26 cellular contexts compared by ENCODE assay signal in the genomic region with DNA sequence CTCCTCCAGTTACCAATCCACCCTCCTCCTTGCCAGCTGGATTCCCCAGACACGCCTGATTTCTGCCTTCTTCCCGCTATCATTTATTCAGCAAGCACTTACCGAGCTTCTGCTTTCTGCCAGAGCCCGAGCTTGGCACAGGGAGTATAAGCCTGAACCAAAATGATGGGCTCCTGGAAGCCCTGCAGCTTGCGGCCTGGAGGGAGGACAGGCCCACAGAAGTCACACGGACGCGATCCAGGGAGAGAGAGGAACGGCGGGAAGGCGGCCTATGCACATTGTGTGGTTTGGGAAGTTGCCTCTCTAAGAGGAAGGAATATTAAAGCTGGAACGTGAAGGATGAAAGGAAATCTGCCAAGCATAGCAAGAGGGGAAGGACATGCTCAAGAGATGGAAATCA.
DNase-seq lines count a peak whose midpoint lies in the region; ATAC-seq lines count a peak whose summit lies in the region.
"Had no signal": no experiment of that assay in that cellular context is flagged by ENCODE, and none has a peak within 500 bp of the region (broad histone marks: within the 10 kb centered on the region; RNA-seq: fewer than 3 reads in every experiment).

No MANE protein-coding gene starts in this region.

- no peaks in the 10 kb centered on the region for H3K4me1 ChIP-seq in aorta (ENCODE audit: control insufficient read depth in 1 of 2, insufficient read depth in 2 of 2, low read length in 2 of 2)
- H3K4me1 ChIP-seq: BLaER1, HAP-1 had no signal

- no peak for DNase-seq in activated naive CD8-positive, alpha-beta T cell treated with anti-CD3 and anti-CD28 coated beads, Interleukin-2, amount 10 ng/mL, durations not matched to agents 7 days and 5 days
- no peak for DNase-seq in activated naive CD8-positive, alpha-beta T cell treated with anti-CD3 and anti-CD28 coated beads, Interleukin-2, amount 50 U/mL, for 24 hours
- DNase-seq in RPMI7951 (ENCODE audit: low read depth) (peak; percentile 70), fibroblast of peridontal ligament (ENCODE audit: extremely low read depth) (peak; percentile 23), aorta (peak in 1 of 2 donors; percentile 60)
- no peak for DNase-seq in stimulated activated naive CD8-positive, alpha-beta T cell treated with anti-CD3 and anti-CD28 coated beads, Interleukin-15, Interleukin-2, amounts not matched to agents 100 U/mL and 50 U/mL, for 24 hours
- DNase-seq: CD4-positive, alpha-beta T cell; COR-L47; DND-41; MM.1S; NCI-H1048; NCI-H1417 treated with DMSO at 0.1 percent for 48 hours; NCI-H187; NCI-H345; NCI-H774; OCI-M1; RPMI8226; SHP77 treated with DMSO at 0.1 percent for 48 hours; SK-N-SH had no signal

- POLR2A ChIA-PET in activated naive CD8-positive, alpha-beta T cell treated with anti-CD3 and anti-CD28 coated beads, Interleukin-2, amount 10 ng/mL, durations not matched to agents 7 days and 5 days (lab: Charles Lee): no interaction called here

- H3K9me3 ChIP-seq in aorta (ENCODE audit: control insufficient read depth, low read length): no peaks in the 10 kb centered on the region
- H3K9me3 ChIP-seq: BLaER1, HAP-1, SK-N-SH had no signal

- 4 to 33% methylated on average over 12 of the region's 12 CpGs for WGBS in aorta, 2 donors

- no peaks in the 10 kb centered on the region for H3K4me1 Mint-ChIP-seq in activated naive CD8-positive, alpha-beta T cell treated with anti-CD3 and anti-CD28 coated beads, Interleukin-2, amount 10 ng/mL, durations not matched to agents 7 days and 5 days
- H3K4me1 Mint-ChIP-seq in activated naive CD8-positive, alpha-beta T cell treated with anti-CD3 and anti-CD28 coated beads, Interleukin-2, amount 50 U/mL, for 24 hours: no peaks in the 10 kb centered on the region
- H3K4me1 Mint-ChIP-seq: GM23338 had no signal

- intact Hi-C loops in aorta (cut with DNase I): no loop called here

- no peak overlapping the region for H3K27ac ChIP-seq in aorta (ENCODE audit: low read depth in 1 of 2, low read length in 2 of 2)
- H3K27ac ChIP-seq: BLaER1, HL-60 had no signal

- no peaks in the 10 kb centered on the region for H3K36me3 ChIP-seq in aorta (ENCODE audit: control insufficient read depth in 1 of 2, insufficient read depth in 2 of 2, low read length in 1 of 2)
- H3K36me3 ChIP-seq: BLaER1, HAP-1 had no signal

- H3K9me3 Mint-ChIP-seq in activated naive CD8-positive, alpha-beta T cell treated with anti-CD3 and anti-CD28 coated beads, Interleukin-2, amount 10 ng/mL, durations not matched to agents 7 days and 5 days: no peaks in the 10 kb centered on the region
- H3K9me3 Mint-ChIP-seq in activated naive CD8-positive, alpha-beta T cell treated with anti-CD3 and anti-CD28 coated beads, Interleukin-2, amount 50 U/mL, for 24 hours: no peaks in the 10 kb centered on the region
- H3K9me3 Mint-ChIP-seq: CD4-positive, alpha-beta T cell; GM23338 had no signal

- peak overlapping the region; percentile 43 for H3K27ac Mint-ChIP-seq in activated naive CD8-positive, alpha-beta T cell treated with anti-CD3 and anti-CD28 coated beads, Interleukin-2, amount 10 ng/mL, durations not matched to agents 7 days and 5 days
- no peak overlapping the region for H3K27ac Mint-ChIP-seq in activated naive CD8-positive, alpha-beta T cell treated with anti-CD3 and anti-CD28 coated beads, Interleukin-2, amount 50 U/mL, for 24 hours
- H3K27ac Mint-ChIP-seq: CD4-positive, alpha-beta T cell; GM23338 had no signal

- H3K36me3 Mint-ChIP-seq in activated naive CD8-positive, alpha-beta T cell treated with anti-CD3 and anti-CD28 coated beads, Interleukin-2, amount 10 ng/mL, durations not matched to agents 7 days and 5 days: no peaks in the 10 kb centered on the region
- H3K36me3 Mint-ChIP-seq in activated naive CD8-positive, alpha-beta T cell treated with anti-CD3 and anti-CD28 coated beads, Interleukin-2, amount 50 U/mL, for 24 hours (ENCODE audit: low read depth): no peaks in the 10 kb centered on the region

- no peak for ATAC-seq in activated naive CD8-positive, alpha-beta T cell treated with anti-CD3 and anti-CD28 coated beads, Interleukin-2, amount 10 ng/mL, durations not matched to agents 7 days and 5 days (ENCODE audit: low read depth)
- no peak for ATAC-seq in activated naive CD8-positive, alpha-beta T cell treated with anti-CD3 and anti-CD28 coated beads, Interleukin-2, amount 50 U/mL, for 24 hours
- ATAC-seq in aorta (ENCODE audit: low FRiP score) (peak; percentile 36), GM21786 (IDR thresholded peaks at IDR 0.05; ENCODE audit: unreplicated experiment) (no peak)
- no peak for ATAC-seq in stimulated activated naive CD8-positive, alpha-beta T cell treated with anti-CD3 and anti-CD28 coated beads, Interleukin-15, Interleukin-2, amounts not matched to agents 100 U/mL and 50 U/mL, for 24 hours
- ATAC-seq: GM23338, HepG2, K562 had no signal

- no peak overlapping the region for H3K4me3 ChIP-seq in aorta (ENCODE audit: low read length in 2 of 2)
- H3K4me3 ChIP-seq: BLaER1, GM23338, HAP-1, K562 had no signal

- no peaks in the 10 kb centered on the region for H3K27me3 ChIP-seq in aorta (ENCODE audit: control insufficient read depth in 1 of 2, insufficient read depth in 2 of 2, low read length in 1 of 2)
- H3K27me3 ChIP-seq: BLaER1 had no signal

- H3K27me3 Mint-ChIP-seq in activated naive CD8-positive, alpha-beta T cell treated with anti-CD3 and anti-CD28 coated beads, Interleukin-2, amount 10 ng/mL, durations not matched to agents 7 days and 5 days: peaks cover 4% of the 10 kb centered on the region
- no peaks in the 10 kb centered on the region for H3K27me3 Mint-ChIP-seq in activated naive CD8-positive, alpha-beta T cell treated with anti-CD3 and anti-CD28 coated beads, Interleukin-2, amount 50 U/mL, for 24 hours
- H3K27me3 Mint-ChIP-seq: CD4-positive, alpha-beta T cell had no signal

- H3K4me3 Mint-ChIP-seq in activated naive CD8-positive, alpha-beta T cell treated with anti-CD3 and anti-CD28 coated beads, Interleukin-2, amount 10 ng/mL, durations not matched to agents 7 days and 5 days: no peak overlapping the region
- H3K4me3 Mint-ChIP-seq in activated naive CD8-positive, alpha-beta T cell treated with anti-CD3 and anti-CD28 coated beads, Interleukin-2, amount 50 U/mL, for 24 hours: no peak overlapping the region
- H3K4me3 Mint-ChIP-seq: CD4-positive, alpha-beta T cell; GM23338 had no signal

Comparison
In these comparisons a context has a peak if more than half of its experiments do, and no peak if none do; other contexts are left out.
1. DNase-seq: peak in RPMI7951 (single experiment) and fibroblast of peridontal ligament (single experiment); none in activated naive CD8-positive, alpha-beta T cell treated with anti-CD3 and anti-CD28 coated beads, Interleukin-2, amount 10 ng/mL, durations not matched to agents 7 days and 5 days (single experiment), activated naive CD8-positive, alpha-beta T cell treated with anti-CD3 and anti-CD28 coated beads, Interleukin-2, amount 50 U/mL, for 24 hours (single experiment) and stimulated activated naive CD8-positive, alpha-beta T cell treated with anti-CD3 and anti-CD28 coated beads, Interleukin-15, Interleukin-2, amounts not matched to agents 100 U/mL and 50 U/mL, for 24 hours (single experiment).